Comparison of ENCODE assay signal across 16 cellular contexts in genomic region chr13:22041741-22042140, GRCh38.
DNase-seq lines count a peak whose midpoint lies in the region; ATAC-seq and TF ChIP-seq lines count a peak whose summit lies in the region.
"Had no signal": no experiment of that assay in that cellular context is flagged by ENCODE, and none has a peak within 500 bp of the region (broad histone marks: within the 10 kb centered on the region; RNA-seq: fewer than 3 reads in every experiment).

No MANE protein-coding gene starts in this region.

- no peaks in the 10 kb centered on the region for H3K27me3 Mint-ChIP-seq in activated T-cell treated with anti-CD3 and anti-CD28 coated beads, Interleukin-2, amount 50 U/mL, for 72 hours (ENCODE audit: low read depth)
- no peaks in the 10 kb centered on the region for H3K27me3 Mint-ChIP-seq in activated B cell treated with CpG ODN at 0.5 μM for 24 hours
- no peaks in the 10 kb centered on the region for H3K27me3 Mint-ChIP-seq in stimulated activated memory B cell treated with anti-CD40 and anti-IgM and Interleukin-4, amounts not matched to agents 10 μg/mL and 1 μg/mL and 100 μg/mL, for 72 hours

- POLR2A ChIA-PET in activated B cell treated with CpG ODN at 0.5 μM for 24 hours (lab: Charles Lee) = no interaction called here

- TF ChIP-seq CTCF in activated B cell treated with CpG ODN at 0.5 μM for 24 hours (IDR thresholded peaks at IDR 0.05) (no peak), epithelial cell of proximal tubule (conservative IDR thresholded peaks at IDR 0.05; ENCODE audit: low read depth, low read length) (no peak)

- intact Hi-C loops in activated B cell treated with CpG ODN at 0.5 μM for 24 hours (cut with micrococcal nuclease) = no loop called here

- H3K9me3 Mint-ChIP-seq in activated T-cell treated with anti-CD3 and anti-CD28 coated beads, Interleukin-2, amount 50 U/mL, for 72 hours = peaks cover 0 to 2% of the 10 kb centered on the region in 2 donors
- H3K9me3 Mint-ChIP-seq in activated B cell treated with CpG ODN at 0.5 μM for 24 hours = no peaks in the 10 kb centered on the region
- no peaks in the 10 kb centered on the region for H3K9me3 Mint-ChIP-seq in stimulated activated memory B cell treated with anti-CD40 and anti-IgM and Interleukin-4, amounts not matched to agents 10 μg/mL and 1 μg/mL and 100 μg/mL, for 72 hours

- ATAC-seq in activated T-cell treated with anti-CD3 and anti-CD28 coated beads, Interleukin-2, amount 50 U/mL, for 72 hours (replicated peaks in 1 of 2) = peak; percentile 24 to 30
- ATAC-seq in activated B cell treated with CpG ODN at 0.5 μM for 24 hours (ENCODE audit: low read depth) = no peak
- no peak for ATAC-seq in stimulated activated memory B cell treated with anti-CD40 and anti-IgM and Interleukin-4, amounts not matched to agents 10 μg/mL and 1 μg/mL and 100 μg/mL, for 72 hours

- H3K4me3 ChIP-seq in epithelial cell of proximal tubule (ENCODE audit: low read depth, low read length) = peak overlapping the region; percentile 40

- CTCF ChIA-PET in activated B cell treated with CpG ODN at 0.5 μM for 24 hours (lab: Charles Lee) = interaction anchor here (1.1 kb wide), 1 partner anchor 237 kb away, joined by 3 read pairs; no protein-coding TSS in a partner anchor

- peak overlapping the region; percentile 60 to 70 for H3K4me3 Mint-ChIP-seq in activated T-cell treated with anti-CD3 and anti-CD28 coated beads, Interleukin-2, amount 50 U/mL, for 72 hours
- peak overlapping the region; percentile 29 for H3K4me3 Mint-ChIP-seq in activated B cell treated with CpG ODN at 0.5 μM for 24 hours
- peak overlapping the region; percentile 24 for H3K4me3 Mint-ChIP-seq in stimulated activated memory B cell treated with anti-CD40 and anti-IgM and Interleukin-4, amounts not matched to agents 10 μg/mL and 1 μg/mL and 100 μg/mL, for 72 hours

- no peak for DNase-seq in activated T-cell treated with anti-CD3 and anti-CD28 coated beads, Interleukin-2, amount 50 U/mL, for 72 hours
- no peak for DNase-seq in activated T-cell treated with anti-CD3 and anti-CD28 coated beads, Interleukin-2, amount 50 U/mL, for 1 hour
- DNase-seq in activated B cell treated with CpG ODN at 0.5 μM for 24 hours = no peak
- DNase-seq in epithelial cell of proximal tubule (ENCODE audit: low read depth) = no peak
- DNase-seq in GM19240 (ENCODE audit: insufficient read length, low spot score) = no peak
- no peak for DNase-seq in AG08396 (ENCODE audit: low spot score)
- DNase-seq in EL = no peak
- DNase-seq: caudate nucleus; foreskin fibroblast; Kasumi-1; left ventricle myocardium inferior; NCI-H1436 treated with DMSO at 0.1 percent for 48 hours; NCI-H345; stimulated activated CD4-positive, alpha-beta T cell treated with anti-CD3 and anti-CD28 coated beads, Interleukin-12 subunit alpha, Interleukin-12 subunit beta, amount 100 ng/mL, for 4 hours; T1000 had no signal

- H3K27ac Mint-ChIP-seq in activated T-cell treated with anti-CD3 and anti-CD28 coated beads, Interleukin-2, amount 50 U/mL, for 72 hours = peak overlapping the region; percentile 47
- H3K27ac Mint-ChIP-seq in activated B cell treated with CpG ODN at 0.5 μM for 24 hours = no peak overlapping the region
- H3K27ac Mint-ChIP-seq in stimulated activated memory B cell treated with anti-CD40 and anti-IgM and Interleukin-4, amounts not matched to agents 10 μg/mL and 1 μg/mL and 100 μg/mL, for 72 hours = no peak overlapping the region

- peaks cover 0 to 8% of the 10 kb centered on the region in 2 donors for H3K36me3 Mint-ChIP-seq in activated T-cell treated with anti-CD3 and anti-CD28 coated beads, Interleukin-2, amount 50 U/mL, for 72 hours (ENCODE audit: insufficient read depth in 2 of 2)
- H3K36me3 Mint-ChIP-seq in activated B cell treated with CpG ODN at 0.5 μM for 24 hours (ENCODE audit: low read depth) = no peaks in the 10 kb centered on the region
- no peaks in the 10 kb centered on the region for H3K36me3 Mint-ChIP-seq in stimulated activated memory B cell treated with anti-CD40 and anti-IgM and Interleukin-4, amounts not matched to agents 10 μg/mL and 1 μg/mL and 100 μg/mL, for 72 hours

- peaks cover 25% of the 10 kb centered on the region for H3K4me1 Mint-ChIP-seq in activated T-cell treated with anti-CD3 and anti-CD28 coated beads, Interleukin-2, amount 50 U/mL, for 72 hours (ENCODE audit: low read depth)
- no peaks in the 10 kb centered on the region for H3K4me1 Mint-ChIP-seq in activated B cell treated with CpG ODN at 0.5 μM for 24 hours
- H3K4me1 Mint-ChIP-seq in stimulated activated memory B cell treated with anti-CD40 and anti-IgM and Interleukin-4, amounts not matched to agents 10 μg/mL and 1 μg/mL and 100 μg/mL, for 72 hours = no peaks in the 10 kb centered on the region

Comparison
In these comparisons a context has a peak if more than half of its experiments do, and no peak if none do; other contexts are left out.
1. ATAC-seq: peak in activated T-cell treated with anti-CD3 and anti-CD28 coated beads, Interleukin-2, amount 50 U/mL, for 72 hours (2 of 2); none in activated B cell treated with CpG ODN at 0.5 μM for 24 hours (single experiment) and stimulated activated memory B cell treated with anti-CD40 and anti-IgM and Interleukin-4, amounts not matched to agents 10 μg/mL and 1 μg/mL and 100 μg/mL, for 72 hours (single experiment).
2. Peak in every context shown above with its lines, with median percentiles within 50 percentile points of each other: H3K4me3 Mint-ChIP-seq.